Comparison of ENCODE assay signal across 2 cellular contexts in genomic region chr10:56359837-56360236, GRCh38.
TF ChIP-seq lines count a peak whose summit lies in the region.

No MANE protein-coding gene starts in this region.

TF ChIP-seq in K562, 482 proteins besides CTCF, POLR2A, EP300 and RAD21:
- TF ChIP-seq CBFB (CRISPR knock-in tag; IDR thresholded peaks at IDR 0.05) (no peak), ZC3H8 (IDR thresholded peaks at IDR 0.05) (no peak), RNF2 (IDR thresholded peaks at IDR 0.05) (no peak), MCM2 (IDR thresholded peaks at IDR 0.05; ENCODE audit: low read depth) (no peak), ZNF518B (CRISPR knock-in tag; IDR thresholded peaks at IDR 0.05) (no peak), ZNF121 (CRISPR knock-in tag; conservative IDR thresholded peaks at IDR 0.05) (no peak), IRF2 (CRISPR knock-in tag; IDR thresholded peaks at IDR 0.05) (no peak), NKRF (IDR thresholded peaks at IDR 0.05; ENCODE audit: borderline replicate concordance) (no peak), KLF16 (IDR thresholded peaks at IDR 0.05) (no peak), ATF7 (IDR thresholded peaks at IDR 0.05) (no peak)
- TF ChIP-seq, protein P1, sequence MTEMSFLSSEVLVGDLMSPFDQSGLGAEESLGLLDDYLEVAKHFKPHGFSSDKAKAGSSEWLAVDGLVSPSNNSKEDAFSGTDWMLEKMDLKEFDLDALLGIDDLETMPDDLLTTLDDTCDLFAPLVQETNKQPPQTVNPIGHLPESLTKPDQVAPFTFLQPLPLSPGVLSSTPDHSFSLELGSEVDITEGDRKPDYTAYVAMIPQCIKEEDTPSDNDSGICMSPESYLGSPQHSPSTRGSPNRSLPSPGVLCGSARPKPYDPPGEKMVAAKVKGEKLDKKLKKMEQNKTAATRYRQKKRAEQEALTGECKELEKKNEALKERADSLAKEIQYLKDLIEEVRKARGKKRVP (CRISPR knock-in tag; IDR thresholded peaks at IDR 0.05), result no peak

TF ChIP-seq in neural cell, 6 proteins besides CTCF, POLR2A, EP300 and RAD21 (continued from another document):
- TF ChIP-seq, protein P2, sequence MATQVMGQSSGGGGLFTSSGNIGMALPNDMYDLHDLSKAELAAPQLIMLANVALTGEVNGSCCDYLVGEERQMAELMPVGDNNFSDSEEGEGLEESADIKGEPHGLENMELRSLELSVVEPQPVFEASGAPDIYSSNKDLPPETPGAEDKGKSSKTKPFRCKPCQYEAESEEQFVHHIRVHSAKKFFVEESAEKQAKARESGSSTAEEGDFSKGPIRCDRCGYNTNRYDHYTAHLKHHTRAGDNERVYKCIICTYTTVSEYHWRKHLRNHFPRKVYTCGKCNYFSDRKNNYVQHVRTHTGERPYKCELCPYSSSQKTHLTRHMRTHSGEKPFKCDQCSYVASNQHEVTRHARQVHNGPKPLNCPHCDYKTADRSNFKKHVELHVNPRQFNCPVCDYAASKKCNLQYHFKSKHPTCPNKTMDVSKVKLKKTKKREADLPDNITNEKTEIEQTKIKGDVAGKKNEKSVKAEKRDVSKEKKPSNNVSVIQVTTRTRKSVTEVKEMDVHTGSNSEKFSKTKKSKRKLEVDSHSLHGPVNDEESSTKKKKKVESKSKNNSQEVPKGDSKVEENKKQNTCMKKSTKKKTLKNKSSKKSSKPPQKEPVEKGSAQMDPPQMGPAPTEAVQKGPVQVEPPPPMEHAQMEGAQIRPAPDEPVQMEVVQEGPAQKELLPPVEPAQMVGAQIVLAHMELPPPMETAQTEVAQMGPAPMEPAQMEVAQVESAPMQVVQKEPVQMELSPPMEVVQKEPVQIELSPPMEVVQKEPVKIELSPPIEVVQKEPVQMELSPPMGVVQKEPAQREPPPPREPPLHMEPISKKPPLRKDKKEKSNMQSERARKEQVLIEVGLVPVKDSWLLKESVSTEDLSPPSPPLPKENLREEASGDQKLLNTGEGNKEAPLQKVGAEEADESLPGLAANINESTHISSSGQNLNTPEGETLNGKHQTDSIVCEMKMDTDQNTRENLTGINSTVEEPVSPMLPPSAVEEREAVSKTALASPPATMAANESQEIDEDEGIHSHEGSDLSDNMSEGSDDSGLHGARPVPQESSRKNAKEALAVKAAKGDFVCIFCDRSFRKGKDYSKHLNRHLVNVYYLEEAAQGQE (IDR thresholded peaks at IDR 0.05; ENCODE audit: borderline replicate concordance), result no peak
